Comparison of ENCODE assay signal across 16 cellular contexts in the genomic region with DNA sequence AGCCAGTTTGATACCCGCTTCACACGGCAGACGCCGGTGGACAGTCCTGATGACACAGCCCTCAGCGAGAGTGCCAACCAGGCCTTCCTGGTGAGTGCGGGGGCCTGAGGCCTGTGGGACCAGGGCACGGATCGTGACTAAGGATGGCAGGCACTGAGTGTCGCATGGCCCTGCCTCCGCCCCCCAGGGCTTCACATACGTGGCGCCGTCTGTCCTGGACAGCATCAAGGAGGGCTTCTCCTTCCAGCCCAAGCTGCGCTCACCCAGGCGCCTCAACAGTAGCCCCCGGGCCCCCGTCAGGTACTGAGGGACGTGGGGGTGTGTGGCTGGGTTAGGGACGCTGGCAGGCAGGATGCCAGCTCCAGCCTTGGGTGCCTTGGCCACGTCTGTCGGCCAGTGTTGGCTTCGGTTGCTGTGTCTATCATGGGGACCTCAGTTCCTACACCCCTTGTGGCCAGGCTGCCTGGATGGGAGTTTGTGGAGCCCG. TPM values are rescaled to one million over a fixed set of nuclear protein-coding genes. Genes with fewer than 3 reads are reported as not detected.
DNase-seq lines count a peak whose midpoint lies in the region; ATAC-seq and FAIRE-seq lines count a peak whose summit lies in the region.
"Had no signal": no experiment of that assay in that cellular context is flagged by ENCODE, and none has a peak within 500 bp of the region (broad histone marks: within the 10 kb centered on the region; RNA-seq: fewer than 3 reads in every experiment).

No MANE protein-coding gene starts in this region.

- no peak overlapping the region for H4K91ac ChIP-seq in neuronal stem cell (ENCODE audit: low read depth, low read length, poor library complexity)

- no peak overlapping the region for H2BK120ac ChIP-seq in neuronal stem cell (ENCODE audit: low read depth, low read length)

- H3K4me1 ChIP-seq in neuronal stem cell (ENCODE audit: control insufficient read depth in 2 of 2, insufficient read depth in 1 of 2, low read depth in 1 of 2, low read length in 2 of 2), result peaks cover under 1 to 1% of the 10 kb centered on the region in 2 donors

- no peak overlapping the region for H2AFZ ChIP-seq in neuronal stem cell (ENCODE audit: low read length)

- H3K9me3 Mint-ChIP-seq in T-helper 1 cell treated with Interleukin-12 subunit alpha and Interleukin-12 subunit beta and Interleukin-4 antibody, amounts not matched to agents 30 μg/mL and 1 μg/mL, for 36 hours, result no peaks in the 10 kb centered on the region
- H3K9me3 Mint-ChIP-seq in activated T-helper 1 cell treated with anti-CD3 and anti-CD28 coated beads, Interleukin-12 subunit alpha, Interleukin-12 subunit beta, Interleukin-2, Interleukin-4 antibody, amounts not matched to agents 30 ng/mL and 10 ng/mL and 1 ng/mL, durations not matched to agents 14 hours and 24 hours and 36 hours, result no peaks in the 10 kb centered on the region

- peak overlapping the region; percentile 31 for H3K23ac ChIP-seq in neuronal stem cell (ENCODE audit: low read depth, low read length, poor library complexity)

- no peak overlapping the region for H3K4me3 Mint-ChIP-seq in T-helper 1 cell treated with Interleukin-12 subunit alpha and Interleukin-12 subunit beta and Interleukin-4 antibody, amounts not matched to agents 30 μg/mL and 1 μg/mL, for 36 hours
- H3K4me3 Mint-ChIP-seq in activated T-helper 1 cell treated with anti-CD3 and anti-CD28 coated beads, Interleukin-12 subunit alpha, Interleukin-12 subunit beta, Interleukin-2, Interleukin-4 antibody, amounts not matched to agents 30 ng/mL and 10 ng/mL and 1 ng/mL, durations not matched to agents 14 hours and 24 hours and 36 hours, result peak overlapping the region; percentile 54

- H3K14ac ChIP-seq in neuronal stem cell (ENCODE audit: low read length), result no peak overlapping the region

- H2BK12ac ChIP-seq in neuronal stem cell (ENCODE audit: low read length), result peak overlapping the region; percentile 73

- no peak overlapping the region for H3K4me3 ChIP-seq in neuronal stem cell (ENCODE audit: low read length in 2 of 2)
- H3K4me3 ChIP-seq: sigmoid colon, upper lobe of left lung had no signal

- H3K27me3 Mint-ChIP-seq in T-helper 1 cell treated with Interleukin-12 subunit alpha and Interleukin-12 subunit beta and Interleukin-4 antibody, amounts not matched to agents 30 μg/mL and 1 μg/mL, for 36 hours (ENCODE audit: low read depth), result no peaks in the 10 kb centered on the region
- H3K27me3 Mint-ChIP-seq in activated T-helper 1 cell treated with anti-CD3 and anti-CD28 coated beads, Interleukin-12 subunit alpha, Interleukin-12 subunit beta, Interleukin-2, Interleukin-4 antibody, amounts not matched to agents 30 ng/mL and 10 ng/mL and 1 ng/mL, durations not matched to agents 14 hours and 24 hours and 36 hours (ENCODE audit: insufficient read depth), result no peaks in the 10 kb centered on the region

- peak overlapping the region; percentile 9 for H3K27ac Mint-ChIP-seq in T-helper 1 cell treated with Interleukin-12 subunit alpha and Interleukin-12 subunit beta and Interleukin-4 antibody, amounts not matched to agents 30 μg/mL and 1 μg/mL, for 36 hours
- H3K27ac Mint-ChIP-seq in activated T-helper 1 cell treated with anti-CD3 and anti-CD28 coated beads, Interleukin-12 subunit alpha, Interleukin-12 subunit beta, Interleukin-2, Interleukin-4 antibody, amounts not matched to agents 30 ng/mL and 10 ng/mL and 1 ng/mL, durations not matched to agents 14 hours and 24 hours and 36 hours, result peak overlapping the region; percentile 29

- no CpG with 5 or more reads among the region's 23 CpGs for WGBS in neuronal stem cell (ENCODE audit: extremely low coverage in 2 of 2, insufficient read length in 2 of 2, insufficient replicate concordance in 1 of 2), 2 donors

- peaks cover 27% of the 10 kb centered on the region for H3K4me1 Mint-ChIP-seq in T-helper 1 cell treated with Interleukin-12 subunit alpha and Interleukin-12 subunit beta and Interleukin-4 antibody, amounts not matched to agents 30 μg/mL and 1 μg/mL, for 36 hours (ENCODE audit: low read depth)
- H3K4me1 Mint-ChIP-seq in activated T-helper 1 cell treated with anti-CD3 and anti-CD28 coated beads, Interleukin-12 subunit alpha, Interleukin-12 subunit beta, Interleukin-2, Interleukin-4 antibody, amounts not matched to agents 30 ng/mL and 10 ng/mL and 1 ng/mL, durations not matched to agents 14 hours and 24 hours and 36 hours (ENCODE audit: low read depth), result peaks cover 22% of the 10 kb centered on the region

- H3K18ac ChIP-seq in neuronal stem cell (ENCODE audit: low read length), result no peak overlapping the region

- peaks cover 2% of the 10 kb centered on the region for H3K79me1 ChIP-seq in neuronal stem cell (ENCODE audit: low read depth, low read length)

- peaks cover 0 to under 1% (median 0%) of the 10 kb centered on the region in 3 experiments for H3K27me3 ChIP-seq in neuronal stem cell (ENCODE audit: control insufficient read depth in 3 of 3, insufficient read depth in 3 of 3, low read depth in 1 of 3, low read length in 3 of 3)
- H3K27me3 ChIP-seq: sigmoid colon, upper lobe of left lung had no signal

- intact Hi-C loops in activated T-helper 1 cell treated with anti-CD3 and anti-CD28 coated beads, Interleukin-12 subunit alpha, Interleukin-12 subunit beta, Interleukin-2, Interleukin-4 antibody, amounts not matched to agents 30 ng/mL and 10 ng/mL and 1 ng/mL, durations not matched to agents 14 hours and 24 hours and 36 hours (cut with micrococcal nuclease), result no loop called here

- H4K8ac ChIP-seq in neuronal stem cell (ENCODE audit: low read depth, low read length), result no peak overlapping the region

- peaks cover 37 to 78% of the 10 kb centered on the region in 2 donors for H3K36me3 ChIP-seq in neuronal stem cell (replicated peaks in 1 of 2; ENCODE audit: control insufficient read depth in 2 of 2, insufficient read depth in 2 of 2, low read length in 2 of 2)

- no peaks in the 10 kb centered on the region for H3K9me3 ChIP-seq in neuronal stem cell (replicated peaks in 1 of 2; ENCODE audit: control insufficient read depth in 2 of 2, insufficient read depth in 1 of 2, low read depth in 1 of 2, low read length in 2 of 2)
- H3K9me3 ChIP-seq: sigmoid colon, upper lobe of left lung had no signal

- DNase-seq in T-helper 1 cell (no peak), HTR-8/SVneo (ENCODE audit: insufficient read length, low spot score) (no peak), neuronal stem cell (ENCODE audit: low spot score) (no peak), NCI-H748 (lab: John Stamatoyannopoulos, UW; ENCODE audit: unreplicated experiment) (no peak), amygdala (lab: John Stamatoyannopoulos, UW) (no peak)
- no peak for DNase-seq in activated T-helper 1 cell treated with anti-CD3 and anti-CD28 coated beads, Interleukin-12 subunit alpha, Interleukin-12 subunit beta, Interleukin-2, Interleukin-4 antibody, amounts not matched to agents 30 ng/mL and 10 ng/mL and 1 ng/mL, durations not matched to agents 14 hours and 24 hours and 36 hours (ENCODE audit: low spot score)
- DNase-seq: 8988T, glutamatergic neuron, NCI-H2171, sigmoid colon had no signal

- peak overlapping the region; percentile 35 for H2BK5ac ChIP-seq in neuronal stem cell (ENCODE audit: low read length)

- peak; percentile 63 for FAIRE-seq in HTR-8/SVneo (lab: Jason Lieb, UNC)
- FAIRE-seq: H1 had no signal

- H2AK5ac ChIP-seq in neuronal stem cell (ENCODE audit: low read depth, low read length), result peak overlapping the region; percentile 13

- H3K9ac ChIP-seq in neuronal stem cell (ENCODE audit: low read depth, low read length, poor library complexity), result peak overlapping the region; percentile 44

- H2BK15ac ChIP-seq in neuronal stem cell (ENCODE audit: low read length), result no peak overlapping the region

- peak overlapping the region; percentile 53 for H3K4ac ChIP-seq in neuronal stem cell (ENCODE audit: low read length)

- H3K4me2 ChIP-seq in neuronal stem cell (ENCODE audit: insufficient read depth, low read length, poor library complexity, severe bottlenecking), result no peak overlapping the region

- no peak overlapping the region for H3K27ac ChIP-seq in neuronal stem cell (replicated peaks; ENCODE audit: low read length)
- H3K27ac ChIP-seq: upper lobe of left lung had no signal

- H3K36me3 Mint-ChIP-seq in T-helper 1 cell treated with Interleukin-12 subunit alpha and Interleukin-12 subunit beta and Interleukin-4 antibody, amounts not matched to agents 30 μg/mL and 1 μg/mL, for 36 hours (ENCODE audit: low read depth), result peaks cover 41% of the 10 kb centered on the region
- peaks cover 35% of the 10 kb centered on the region for H3K36me3 Mint-ChIP-seq in activated T-helper 1 cell treated with anti-CD3 and anti-CD28 coated beads, Interleukin-12 subunit alpha, Interleukin-12 subunit beta, Interleukin-2, Interleukin-4 antibody, amounts not matched to agents 30 ng/mL and 10 ng/mL and 1 ng/mL, durations not matched to agents 14 hours and 24 hours and 36 hours (ENCODE audit: low read depth)

- ATAC-seq in HG03378 (IDR thresholded peaks at IDR 0.05; ENCODE audit: unreplicated experiment), result no peak

RNA-seq across cellular contexts. Expression of a gene that starts 3.0 kb away (rescaled TPM):
- 108 and 109 TPM in 2 replicates for total RNA-seq in activated T-helper 1 cell treated with anti-CD3 and anti-CD28 coated beads, Interleukin-12 subunit alpha, Interleukin-12 subunit beta, Interleukin-2, Interleukin-4 antibody, amounts not matched to agents 30 ng/mL and 10 ng/mL and 1 ng/mL, durations not matched to agents 14 hours and 24 hours and 36 hours
- 0.49 TPM for polyA plus RNA-seq in neuronal stem cell (2013, experiment 1 of 2)
- 0.71 TPM for polyA plus RNA-seq in neuronal stem cell (2013, experiment 2 of 2)

RNA-seq across cellular contexts. Expression of a gene that starts 6.1 kb away (rescaled TPM):
- 84.1 and 86.2 TPM in 2 replicates for total RNA-seq in activated T-helper 1 cell treated with anti-CD3 and anti-CD28 coated beads, Interleukin-12 subunit alpha, Interleukin-12 subunit beta, Interleukin-2, Interleukin-4 antibody, amounts not matched to agents 30 ng/mL and 10 ng/mL and 1 ng/mL, durations not matched to agents 14 hours and 24 hours and 36 hours
- 26.4 TPM for polyA plus RNA-seq in neuronal stem cell (2013, experiment 1 of 2)
- 24.3 TPM for polyA plus RNA-seq in neuronal stem cell (2013, experiment 2 of 2)

RNA-seq across cellular contexts. Expression of a gene that starts 8.8 kb away (rescaled TPM):
- 222 and 225 TPM in 2 replicates for total RNA-seq in activated T-helper 1 cell treated with anti-CD3 and anti-CD28 coated beads, Interleukin-12 subunit alpha, Interleukin-12 subunit beta, Interleukin-2, Interleukin-4 antibody, amounts not matched to agents 30 ng/mL and 10 ng/mL and 1 ng/mL, durations not matched to agents 14 hours and 24 hours and 36 hours
- polyA plus RNA-seq in neuronal stem cell (2013, experiment 1 of 2), result 42.6 TPM
- 44.9 TPM for polyA plus RNA-seq in neuronal stem cell (2013, experiment 2 of 2)

RNA-seq across cellular contexts. Expression of a gene that starts 18.1 kb away (rescaled TPM):
- not detected in 2 replicates for total RNA-seq in activated T-helper 1 cell treated with anti-CD3 and anti-CD28 coated beads, Interleukin-12 subunit alpha, Interleukin-12 subunit beta, Interleukin-2, Interleukin-4 antibody, amounts not matched to agents 30 ng/mL and 10 ng/mL and 1 ng/mL, durations not matched to agents 14 hours and 24 hours and 36 hours
- polyA plus RNA-seq in neuronal stem cell (2013, experiment 1 of 2), result not detected
- polyA plus RNA-seq in neuronal stem cell (2013, experiment 2 of 2), result not detected
- total RNA-seq: H1, kidney epithelial cell, M059J, sigmoid colon, upper lobe of left lung had no signal
- polyA plus RNA-seq: H1, sigmoid colon had no signal

RNA-seq across cellular contexts. Expression of a gene that starts 19.0 kb away (rescaled TPM):
- total RNA-seq in activated T-helper 1 cell treated with anti-CD3 and anti-CD28 coated beads, Interleukin-12 subunit alpha, Interleukin-12 subunit beta, Interleukin-2, Interleukin-4 antibody, amounts not matched to agents 30 ng/mL and 10 ng/mL and 1 ng/mL, durations not matched to agents 14 hours and 24 hours and 36 hours, result 0.62 and 0.81 TPM in 2 replicates
- 0.11 TPM for polyA plus RNA-seq in neuronal stem cell (2013, experiment 1 of 2)
- 0.10 TPM for polyA plus RNA-seq in neuronal stem cell (2013, experiment 2 of 2)
